In genomic region chr17:2043785-2044184, GRCh38 we compare ENCODE assay signal across 9 cellular contexts. TPM values are rescaled to one million over a fixed set of nuclear protein-coding genes. Genes with fewer than 3 reads are reported as not detected.
DNase-seq lines count a peak whose midpoint lies in the region; ATAC-seq and TF ChIP-seq lines count a peak whose summit lies in the region.
"Had no signal": no experiment of that assay in that cellular context is flagged by ENCODE, and none has a peak within 500 bp of the region (broad histone marks: within the 10 kb centered on the region; RNA-seq: fewer than 3 reads in every experiment).

No MANE protein-coding gene starts in this region.

- no peaks in the 10 kb centered on the region for H3K9me2 ChIP-seq in PC-3 (replicated peaks; ENCODE audit: low read length)

- H2AFZ ChIP-seq in PC-3 (ENCODE audit: low read length): no peak overlapping the region
- no peak overlapping the region for H2AFZ ChIP-seq in mammary epithelial cell (ENCODE audit: low read depth, low read length)

- H3K27ac ChIP-seq in PC-3 (ENCODE audit: low read length): no peak overlapping the region
- peak overlapping the region; percentile 87 for H3K27ac ChIP-seq in mammary epithelial cell (ENCODE audit: insufficient read depth, low read depth, low read length)
- no peak overlapping the region for H3K27ac ChIP-seq in thyroid gland

- no peaks in the 10 kb centered on the region for H3K36me3 Mint-ChIP-seq in natural killer cell

- H3K9me3 Mint-ChIP-seq in natural killer cell: no peaks in the 10 kb centered on the region

- H3K27me3 ChIP-seq in PC-3 (ENCODE audit: low read length) (no peaks in the 10 kb centered on the region), mammary epithelial cell (ENCODE audit: insufficient read depth, low read length) (no peaks in the 10 kb centered on the region), thyroid gland (no peaks in the 10 kb centered on the region)

- no peak overlapping the region for H3K9ac ChIP-seq in PC-3 (ENCODE audit: low read length)
- peak overlapping the region; percentile 96 for H3K9ac ChIP-seq in mammary epithelial cell (ENCODE audit: insufficient read depth, low read length)

- peaks cover 0 to 4% of the 10 kb centered on the region in 2 donors for H3K27me3 Mint-ChIP-seq in natural killer cell (ENCODE audit: low read depth in 2 of 2)

- BruUV-seq in PC-3 (replicated peaks; lab: Mats Ljungman, UMichigan): no TSS peak
- BruUV-seq in mammary epithelial cell (replicated peaks; lab: Mats Ljungman, UMichigan): no TSS peak

- H3K4me3 ChIP-seq in PC-3 (ENCODE audit: low read length): no peak overlapping the region
- H3K4me3 ChIP-seq in mammary epithelial cell (replicated peaks in 1 of 3; ENCODE audit: insufficient read depth in 1 of 3, low read depth in 2 of 3, low read length in 3 of 3): no peak overlapping the region
- H3K4me3 ChIP-seq in thyroid gland (replicated peaks in 1 of 3): no peak overlapping the region

- H3K36me3 ChIP-seq in PC-3 (ENCODE audit: low read depth, low read length) (peaks cover 5% of the 10 kb centered on the region; the same call in 1 of the 2 replicates), mammary epithelial cell (ENCODE audit: insufficient read depth, low read length) (peaks cover 7% of the 10 kb centered on the region), thyroid gland (peaks cover 0 to 12% of the 10 kb centered on the region in 2 donors)

- DNase-seq in Caki2 (ENCODE audit: low read depth) (peak; percentile 55), PC-3 (peak; percentile 59), mammary epithelial cell (peak; percentile 80), natural killer cell (no peak), cerebellar nuclear complex (lab: John Stamatoyannopoulos, UW) (no peak), middle frontal gyrus (ENCODE audit: extremely low spot score, low spot score) (no peak), thyroid gland (no peak), NAMALWA (ENCODE audit: low spot score) (no peak)

- H3K27ac Mint-ChIP-seq in natural killer cell: peak overlapping the region; percentile 89 to 98

- intact Hi-C loops in PC-3 (cut with micrococcal nuclease) (no loop called here), mammary epithelial cell (cut with micrococcal nuclease) (loop anchor here (10.0 kb wide), 1 partner anchor 361 kb away; the partner anchor contains the start of gene MNT), natural killer cell (cut with micrococcal nuclease) (loop anchor here (5.0 kb wide), 1 partner anchor 359 kb away; the partner anchor contains the start of gene MNT), thyroid gland (cut with DNase I) (loop anchor here (5.0 kb wide), 1 partner anchor 321 kb away; the partner anchor contains the start of gene WDR81)

- H3K4me1 Mint-ChIP-seq in natural killer cell: peaks cover 17 to 18% of the 10 kb centered on the region in 2 donors

- H4K20me1 ChIP-seq in PC-3 (ENCODE audit: low read length) (no peaks in the 10 kb centered on the region), mammary epithelial cell (ENCODE audit: insufficient read depth, low read length) (no peaks in the 10 kb centered on the region)

- H3K79me2 ChIP-seq in PC-3 (ENCODE audit: low read length) (peaks cover 15% of the 10 kb centered on the region), mammary epithelial cell (ENCODE audit: insufficient read depth, low read length) (peaks cover 28% of the 10 kb centered on the region)

- H3K4me1 ChIP-seq in PC-3 (ENCODE audit: insufficient read depth, low read length): peaks cover 25% of the 10 kb centered on the region
- peaks cover 35% of the 10 kb centered on the region for H3K4me1 ChIP-seq in mammary epithelial cell (ENCODE audit: insufficient read depth, low read length)
- peaks cover 18 to 25% of the 10 kb centered on the region in 2 donors for H3K4me1 ChIP-seq in thyroid gland

- in situ Hi-C loops in Caki2 (cut with HindIII; ENCODE audit: low pct_unique_long_range_greater_than_20kb, low sequenced_read_pairs) (no loop called here), mammary epithelial cell (cut with MboI; ENCODE audit: low sequenced_read_pairs in 2 of 2) (loop anchor here in 1 of 2 donors (25.0 kb wide), 1 partner anchor 331 kb away; the partner anchor contains the start of genes TLCD2 and WDR81)

- H3F3A ChIP-seq in PC-3 (ENCODE audit: low read length, unreplicated experiment): peaks cover 4% of the 10 kb centered on the region

- CTCF ChIA-PET in PC-3 (lab: Charles Lee) (interaction anchor here (0.6 kb wide), 1 partner anchor 328 kb away, joined by 4 read pairs; no protein-coding TSS in a partner anchor), mammary epithelial cell (lab: Charles Lee; ENCODE audit: low non-redundant PET) (interaction anchor here (0.6 kb wide), 2 partner anchors 11 to 14 kb away, joined by 3 to 4 read pairs; partner anchors contain the start of genes DPH1 and HIC1)

- H3K9me3 ChIP-seq in PC-3 (ENCODE audit: low read length): no peaks in the 10 kb centered on the region
- H3K9me3 ChIP-seq in mammary epithelial cell (replicated peaks; ENCODE audit: insufficient read depth, low read length): no peaks in the 10 kb centered on the region
- H3K9me3 ChIP-seq in thyroid gland: no peaks in the 10 kb centered on the region

- 31% methylated on average over 6 of the region's 6 CpGs for WGBS in mammary epithelial cell (ENCODE audit: low coverage, missing lambda C conversion rate)
- 87 to 93% methylated on average over 6 of the region's 6 CpGs for WGBS in thyroid gland, 2 donors

- ATAC-seq in PC-3 (no peak; the same call in 1 of the 2 replicates), natural killer cell (no peak)
- ATAC-seq: right cardiac atrium had no signal

- TF ChIP-seq CTCF in PC-3 (conservative IDR thresholded peaks at IDR 0.05; ENCODE audit: low read depth, low read length) (no peak), mammary epithelial cell (conservative IDR thresholded peaks at IDR 0.05 in 1 of 2, IDR thresholded peaks at IDR 0.05 in 1 of 2; ENCODE audit: extremely low read depth in 1 of 2, insufficient read depth in 1 of 2, low read depth in 1 of 2, low read length in 2 of 2) (no peak), natural killer cell (IDR thresholded peaks at IDR 0.05) (no peak), thyroid gland (IDR thresholded peaks at IDR 0.05) (no peak)

- dilution Hi-C loops in mammary epithelial cell (cut with HindIII; ENCODE audit: low sequenced_read_pairs): loop anchor here (5.0 kb wide), 2 partner anchors 46 to 101 kb away; no protein-coding TSS in a partner anchor

- TF ChIP-seq POLR2A in thyroid gland (IDR thresholded peaks at IDR 0.05): no peak

- POLR2A ChIA-PET in PC-3 (lab: Charles Lee; ENCODE audit: unreplicated experiment): no interaction called here

- H3K4me3 Mint-ChIP-seq in natural killer cell: peak overlapping the region; percentile 58

- peak overlapping the region; percentile 99 for H3K4me2 ChIP-seq in PC-3 (ENCODE audit: low read length)
- H3K4me2 ChIP-seq in mammary epithelial cell (ENCODE audit: insufficient read depth, low read depth, low read length): peak overlapping the region; percentile 100

RNA-seq across cellular contexts. Expression of gene OVCA2, which starts 2.0 kb away (rescaled TPM):
- total RNA-seq in Caki2 (2014; rRNA removed; shearing (Covaris generic); ENCODE audit: low replicate concordance): 39.9 and 53.1 TPM in 2 replicates
- 45.7 and 58.6 TPM in 2 replicates for total RNA-seq in PC-3 (2014; rRNA removed)
- total RNA-seq in mammary epithelial cell: 10 to 100 TPM; 44.1 to 65.7 TPM
- 68.4 TPM for polyA plus RNA-seq in mammary epithelial cell
- polyA minus RNA-seq in mammary epithelial cell: 28.3 TPM
- total RNA-seq in natural killer cell: 10 to 100 TPM; 27.9 to 33.8 (median 28.5) TPM
- 10 to 100 TPM; 37.6 to 54.1 (median 47.3) TPM for total RNA-seq in thyroid gland

RNA-seq across cellular contexts. Expression of gene HIC1, which starts 11.1 kb away (rescaled TPM):
- not detected in 2 replicates for total RNA-seq in Caki2 (2014; rRNA removed; shearing (Covaris generic); ENCODE audit: low replicate concordance)
- total RNA-seq in PC-3 (2014; rRNA removed) (2.0 and 4.4 TPM in 2 replicates), mammary epithelial cell (1 to 10 TPM in 1 of 2 donors, under 1 TPM in 1; 0.67 to 1.3 TPM), natural killer cell (10 to 100 TPM; 19.2 to 26.4 (median 20.7) TPM), thyroid gland (10 to 100 TPM; 13.3 to 23.2 (median 18.3) TPM)
- polyA plus RNA-seq in mammary epithelial cell: 0.20 TPM
- not detected for polyA minus RNA-seq in mammary epithelial cell

RNA-seq across cellular contexts. Expression of gene DPH1, which starts 13.8 kb away (rescaled TPM):
- total RNA-seq in Caki2 (2014; rRNA removed; shearing (Covaris generic); ENCODE audit: low replicate concordance): 11.1 and 20.5 TPM in 2 replicates
- total RNA-seq in PC-3 (2014; rRNA removed): 47.9 and 57.4 TPM in 2 replicates
- total RNA-seq in mammary epithelial cell: 10 to 100 TPM; 29.0 to 36.2 TPM
- polyA plus RNA-seq in mammary epithelial cell: 27.4 TPM
- 64.4 TPM for polyA minus RNA-seq in mammary epithelial cell
- 10 to 100 TPM; 60.2 to 65.2 (median 63.2) TPM for total RNA-seq in natural killer cell
- 10 to 100 TPM; 41.6 to 61.1 (median 49.3) TPM for total RNA-seq in thyroid gland

RNA-seq across cellular contexts. Expression of gene RTN4RL1, which starts 18.7 kb away (rescaled TPM):
- total RNA-seq in Caki2 (2014; rRNA removed; shearing (Covaris generic); ENCODE audit: low replicate concordance): 8.1 and 12.2 TPM in 2 replicates
- 6.9 and 7.9 TPM in 2 replicates for total RNA-seq in PC-3 (2014; rRNA removed)
- total RNA-seq in mammary epithelial cell: 1 to 10 TPM in 1 of 2 donors, under 1 TPM in 1; under 0.01 to 5.7 TPM
- 2.5 TPM for polyA plus RNA-seq in mammary epithelial cell
- polyA minus RNA-seq in mammary epithelial cell: 1.6 TPM
- under 1 TPM in 2 of 3 donors, not detected in 1; 0.15 to 0.23 TPM for total RNA-seq in natural killer cell
- 1 to 10 TPM; 1.6 to 4.9 (median 2.5) TPM for total RNA-seq in thyroid gland

Comparison
In these comparisons a context has a peak if more than half of its experiments do, and no peak if none do; other contexts are left out.
1. DNase-seq: peak in Caki2 (single experiment), PC-3 (single experiment) and mammary epithelial cell (single experiment); none in natural killer cell (single experiment), cerebellar nuclear complex (0 of 2), middle frontal gyrus (single experiment), thyroid gland (0 of 2) and NAMALWA (single experiment).